Comparison of ENCODE assay signal across 1 cellular context in genomic region chr12:76789335-76790050, GRCh38.
TF ChIP-seq lines count a peak whose summit lies in the region.

No MANE protein-coding gene starts in this region.

TF ChIP-seq in GM23338, 12 proteins besides CTCF, POLR2A, EP300 and RAD21 (continued from another document):
- TF ChIP-seq ZNF462 (CRISPR knock-in tag; IDR thresholded peaks at IDR 0.05), result no peak
- no peak for TF ChIP-seq EZH2 (IDR thresholded peaks at IDR 0.05; ENCODE audit: low read depth, unreplicated experiment)
- TF ChIP-seq NANOG (IDR thresholded peaks at IDR 0.05; ENCODE audit: borderline replicate concordance), result no peak
